ENCODE assay signal across 25 cellular contexts in genomic region chr15:36550650-36551049, GRCh38.
"Had no signal": no experiment of that assay in that cellular context is flagged by ENCODE, and none has a peak within 500 bp of the region (broad histone marks: within the 10 kb centered on the region; RNA-seq: fewer than 3 reads in every experiment).

No MANE protein-coding gene starts in this region.

- H3K9me3 ChIP-seq: adrenal gland, breast epithelium, MG63 had no signal

- ATAC-seq: activated CD8-positive, alpha-beta T cell treated with anti-CD3 and anti-CD28 coated beads, Interleukin-2, amount 10 ng/mL, durations not matched to agents 7 days and 5 days; Panc1; Right ventricle myocardium inferior had no signal

- DNase-seq: activated CD4-positive, alpha-beta T cell treated with anti-CD3 and anti-CD28 coated beads for 48 hours; activated CD4-positive, alpha-beta T cell treated with anti-CD3 and anti-CD28 coated beads, Interleukin-2, amount 50 U/mL, for 4 hours; activated CD4-positive, CD25-positive, alpha-beta regulatory T cell treated with anti-CD3 and anti-CD28 coated beads, Interleukin-2, amount 50 U/mL, for 72 hours; activated CD8-positive, alpha-beta memory T cell treated with anti-CD3 and anti-CD28 coated beads, Interleukin-2, amount 50 U/mL, for 48 hours; activated CD8-positive, alpha-beta T cell treated with anti-CD3 and anti-CD28 coated beads, Interleukin-2, amount 10 ng/mL, durations not matched to agents 7 days and 5 days; activated naive CD4-positive, alpha-beta T cell treated with anti-CD3 and anti-CD28 coated beads, Interleukin-2, amount 50 U/mL, for 16 hours; activated naive CD8-positive, alpha-beta T cell treated with anti-CD3 and anti-CD28 coated beads, Interleukin-2, amount 10 ng/mL, durations not matched to agents 7 days and 5 days; activated T-cell treated with anti-CD3 and anti-CD28 coated beads, Interleukin-2, amount 50 U/mL, for 1 hour; adrenal gland; anterior cingulate cortex; caudate nucleus; MG63; MV-4-11; NCI-H1105; NCI-H1436; NCI-H1694 treated with DMSO at 0.1 percent for 48 hours; NCI-H2029 treated with DMSO at 0.1 percent for 48 hours; NCI-H226; NCI-H526; NK-92 treated with Interleukin-12 subunit alpha and Interleukin-12 subunit beta, amount 100 ng/mL, for 24 hours; OCI-M1; RPMI8226 had no signal

- H3K27me3 ChIP-seq: adrenal gland, breast epithelium had no signal

- H3K36me3 ChIP-seq: adrenal gland, breast epithelium, MG63 had no signal

- H3K4me3 ChIP-seq: adrenal gland, breast epithelium, MG63 had no signal

- H3K4me1 ChIP-seq: adrenal gland, breast epithelium had no signal

- H3K27ac ChIP-seq: adrenal gland, breast epithelium had no signal
